ENCODE assay signal across 13 cellular contexts in genomic region chr14:76227450-76228050, GRCh38.
DNase-seq lines count a peak whose midpoint lies in the region; TF ChIP-seq lines count a peak whose summit lies in the region.
"Had no signal": no experiment of that assay in that cellular context is flagged by ENCODE, and none has a peak within 500 bp of the region (broad histone marks: within the 10 kb centered on the region; RNA-seq: fewer than 3 reads in every experiment).

No MANE protein-coding gene starts in this region.

- H3K9me3 Mint-ChIP-seq in CD14-positive monocyte, result peaks cover 0 to 6% (median under 1%) of the 10 kb centered on the region in 7 donors

- H3K4me3 Mint-ChIP-seq in CD14-positive monocyte, result no peak overlapping the region
- H3K4me3 Mint-ChIP-seq: neural crest cell had no signal

- no peaks in the 10 kb centered on the region for H3K36me3 ChIP-seq in ovary
- H3K36me3 ChIP-seq: heart right ventricle, transverse colon had no signal

- H3K4me1 Mint-ChIP-seq in CD14-positive monocyte, result peaks cover 5% of the 10 kb centered on the region
- H3K4me1 Mint-ChIP-seq: neural crest cell had no signal

- H3K27me3 Mint-ChIP-seq in CD14-positive monocyte (ENCODE audit: low read depth in 3 of 3), result peaks cover 0 to 4% (median 3%) of the 10 kb centered on the region in 3 donors

- H3K4me1 ChIP-seq in ovary (ENCODE audit: insufficient read depth), result no peaks in the 10 kb centered on the region
- H3K4me1 ChIP-seq: heart right ventricle, transverse colon had no signal

- H3K27ac Mint-ChIP-seq in CD14-positive monocyte, result no peak overlapping the region

- DNase-seq in NK-92 treated with Interleukin-12 subunit alpha and Interleukin-12 subunit beta, amount 100 ng/mL, for 24 hours (lab: John Stamatoyannopoulos, UW), result peak; percentile 14
- DNase-seq in NK-92 (lab: John Stamatoyannopoulos, UW; ENCODE audit: unreplicated experiment) (no peak), NCI-H226 (peak; percentile 68), cardiac fibroblast (ENCODE audit: low read depth in 2 of 2) (peak; percentile 58 to 76), stromal cell of bone marrow (ENCODE audit: low read depth) (peak; percentile 15), CD14-positive monocyte (ENCODE audit: low spot score) (no peak), ovary (no peak)
- no peak for DNase-seq in activated CD4-positive, alpha-beta T cell treated with anti-CD3 and anti-CD28 coated beads for 4 hours
- DNase-seq: heart right ventricle, KBM-7, transverse colon had no signal

- intact Hi-C loops in CD14-positive monocyte (cut with micrococcal nuclease), result no loop called here
- intact Hi-C loops in ovary (cut with DNase I), result no loop called here

- TF ChIP-seq POLR2A in ovary (IDR thresholded peaks at IDR 0.05), result no peak

- WGBS in ovary, 3 donors, result 33 to 67% (median 42%) methylated on average over 10 of the region's 10 CpGs

- TF ChIP-seq CTCF in cardiac fibroblast (IDR thresholded peaks at IDR 0.05; ENCODE audit: low read depth, low read length) (no peak), CD14-positive monocyte (IDR thresholded peaks at IDR 0.05) (no peak), ovary (IDR thresholded peaks at IDR 0.05) (no peak)

- peaks cover 0 to 3% of the 10 kb centered on the region in 2 donors for H3K36me3 Mint-ChIP-seq in CD14-positive monocyte

- no peak for TF ChIP-seq EP300 in ovary (IDR thresholded peaks at IDR 0.05)

- H3K27ac ChIP-seq in ovary, result no peak overlapping the region
- H3K27ac ChIP-seq: 22Rv1, heart right ventricle, transverse colon had no signal

- H3K27me3 ChIP-seq in ovary, result no peaks in the 10 kb centered on the region
- H3K27me3 ChIP-seq: heart right ventricle, transverse colon had no signal

- H3K4me3 ChIP-seq in cardiac fibroblast (replicated peaks in 1 of 2; ENCODE audit: low read depth in 2 of 2, low read length in 2 of 2), result no peak overlapping the region
- no peak overlapping the region for H3K4me3 ChIP-seq in ovary
- H3K4me3 ChIP-seq: heart right ventricle, transverse colon had no signal

- no peaks in the 10 kb centered on the region for H3K9me3 ChIP-seq in ovary
- H3K9me3 ChIP-seq: transverse colon had no signal

Comparison
In these comparisons a context has a peak if more than half of its experiments do, and no peak if none do; other contexts are left out.
1. DNase-seq: peak in NK-92 treated with Interleukin-12 subunit alpha and Interleukin-12 subunit beta, amount 100 ng/mL, for 24 hours (single experiment), NCI-H226 (single experiment), cardiac fibroblast (2 of 2) and stromal cell of bone marrow (single experiment); none in NK-92 (single experiment), activated CD4-positive, alpha-beta T cell treated with anti-CD3 and anti-CD28 coated beads for 4 hours (0 of 2), CD14-positive monocyte (single experiment) and ovary (0 of 5).